22 cellular contexts compared by ENCODE assay signal in genomic region chr1:65985393-65986066, GRCh38.
"Had no signal": no experiment of that assay in that cellular context is flagged by ENCODE, and none has a peak within 500 bp of the region (broad histone marks: within the 10 kb centered on the region; RNA-seq: fewer than 3 reads in every experiment).

No MANE protein-coding gene starts in this region.

- DNase-seq: activated CD4-positive, alpha-beta T cell treated with anti-CD3 and anti-CD28 coated beads for 36 hours; activated CD4-positive, CD25-positive, alpha-beta regulatory T cell; activated naive CD4-positive, alpha-beta T cell treated with Interleukin-2 at 50 U/mL for 16 hours; activated T-cell treated with anti-CD3 and anti-CD28 coated beads for 4 hours; activated T-cell treated with anti-CD3 and anti-CD28 coated beads, Interleukin-2, amount 50 U/mL, for 72 hours; adrenal gland; dermis blood vessel endothelial cell; effector CD8-positive, alpha-beta T cell; esophagus squamous epithelium; foreskin melanocyte; glutamatergic neuron; left ventricle myocardium inferior; stimulated activated CD4-positive, alpha-beta T cell treated with anti-CD3 and anti-CD28 coated beads, Interleukin-2, amount 100 ng/mL, for 48 hours; stimulated activated naive CD4-positive, alpha-beta T cell treated with Interleukin-2 at 50 U/mL for 16 hours; trophoblast cell had no signal

- FAIRE-seq: astrocyte, endometrium, urothelium cell line had no signal

- H3K27ac ChIP-seq: adrenal gland, epithelial cell of prostate, esophagus squamous epithelium, left ventricle myocardium inferior, prostate gland, right atrium auricular region, thoracic aorta had no signal
